ENCODE assay signal across 8 cellular contexts in the genomic region with DNA sequence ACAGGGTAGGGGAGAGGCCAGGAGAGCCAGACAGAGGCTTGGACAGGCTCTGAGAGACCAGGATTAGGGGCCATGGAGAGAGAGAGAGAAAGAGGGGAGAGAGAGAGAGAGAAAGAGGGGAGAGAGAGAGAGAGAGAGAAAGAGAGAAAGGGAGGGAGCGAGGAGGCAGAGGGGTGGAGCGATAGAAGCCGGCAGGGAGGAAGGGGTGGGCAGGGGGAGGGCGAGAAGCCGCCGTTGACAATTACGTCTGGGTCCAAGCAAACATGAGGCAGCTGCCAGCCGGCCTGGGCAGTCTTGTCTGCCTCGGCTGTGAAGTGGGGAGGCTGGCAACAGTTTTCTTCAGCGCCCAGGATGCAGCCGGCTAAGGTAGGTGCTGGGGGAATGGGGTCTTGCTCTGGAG. TPM values are rescaled to one million over a fixed set of nuclear protein-coding genes. Genes with fewer than 3 reads are reported as not detected.
DNase-seq lines count a peak whose midpoint lies in the region; ATAC-seq and TF ChIP-seq lines count a peak whose summit lies in the region.
"Had no signal": no experiment of that assay in that cellular context is flagged by ENCODE, and none has a peak within 500 bp of the region (broad histone marks: within the 10 kb centered on the region; RNA-seq: fewer than 3 reads in every experiment).

Gene KCNIP3 (plus strand): TSS at position 260 of the 400 bp plus-strand sequence. CDS start 92 bp downstream, at position 352.

- H3K79me2 ChIP-seq in hepatocyte (no peaks in the 10 kb centered on the region), smooth muscle cell (ENCODE audit: low read depth) (no peaks in the 10 kb centered on the region)

- H3K27me3 ChIP-seq in hepatocyte (no peaks in the 10 kb centered on the region), smooth muscle cell (ENCODE audit: low read depth) (no peaks in the 10 kb centered on the region)

- H3K9me2 ChIP-seq in hepatocyte (replicated peaks; ENCODE audit: insufficient read depth): no peaks in the 10 kb centered on the region

- no peaks in the 10 kb centered on the region for H3K36me3 ChIP-seq in hepatocyte (replicated peaks; ENCODE audit: insufficient read depth, low read depth)
- H3K36me3 ChIP-seq in smooth muscle cell (ENCODE audit: low read depth): no peaks in the 10 kb centered on the region

- H3K4me2 ChIP-seq in hepatocyte (peak within 1 kb of the TSS; percentile 77), smooth muscle cell (peak within 1 kb of the TSS; percentile 73)

- 11% methylated on average over 5 of the region's 11 CpGs for whole genome bisulfite sequencing in hepatocyte (ENCODE audit: low lambda C conversion rate, missing lambda C conversion rate)
- 38% methylated on average over 6 of the region's 11 CpGs for WGBS in smooth muscle cell (ENCODE audit: low lambda C conversion rate)

- H3K9me3 ChIP-seq in hepatocyte (ENCODE audit: low read depth) (no peaks in the 10 kb centered on the region), smooth muscle cell (replicated peaks; ENCODE audit: low read depth) (no peaks in the 10 kb centered on the region)

- H2AFZ ChIP-seq in hepatocyte (peak within 1 kb of the TSS; percentile 60), smooth muscle cell (ENCODE audit: low read depth) (no peak within 1 kb of the TSS)

- H4K20me1 ChIP-seq in hepatocyte (ENCODE audit: insufficient read depth, poor library complexity, severe bottlenecking): no peaks in the 10 kb centered on the region
- no peaks in the 10 kb centered on the region for H4K20me1 ChIP-seq in smooth muscle cell (ENCODE audit: low read depth)

- H3K4me3 ChIP-seq in hepatocyte (no peak within 1 kb of the TSS), smooth muscle cell (peak within 1 kb of the TSS; percentile 24)
- H3K4me3 ChIP-seq: SK-N-MC had no signal

- no peaks in the 10 kb centered on the region for H3F3A ChIP-seq in smooth muscle cell (ENCODE audit: low read depth)

- no peak within 1 kb of the TSS for H3K9ac ChIP-seq in smooth muscle cell (ENCODE audit: low read depth)

- H3K4me1 ChIP-seq in hepatocyte (ENCODE audit: insufficient read depth) (no peaks in the 10 kb centered on the region), smooth muscle cell (ENCODE audit: low read depth) (no peaks in the 10 kb centered on the region)

- TF ChIP-seq CTCF in hepatocyte (IDR thresholded peaks at IDR 0.05; ENCODE audit: poor library complexity) (no peak), smooth muscle cell (IDR thresholded peaks at IDR 0.05; ENCODE audit: borderline replicate concordance, insufficient read depth, poor library complexity, severe bottlenecking) (no peak), GM20000 (IDR thresholded peaks at IDR 0.05; ENCODE audit: extremely low read depth, missing control alignments) (no peak)

- H3K27ac ChIP-seq in hepatocyte: no peak within 1 kb of the TSS
- no peak within 1 kb of the TSS for H3K27ac ChIP-seq in smooth muscle cell (ENCODE audit: low read depth)
- H3K27ac ChIP-seq: SK-N-MC had no signal

- DNase-seq in NCI-H1105 (lab: John Stamatoyannopoulos, UW): peak; percentile 77
- DNase-seq in OCI-M1 (lab: John Stamatoyannopoulos, UW): peak; percentile 3
- DNase-seq in hepatocyte (ENCODE audit: low spot score): peak; percentile 66
- no peak for DNase-seq in smooth muscle cell (lab: John Stamatoyannopoulos, UW; ENCODE audit: unreplicated experiment)
- DNase-seq in GM20000 (ENCODE audit: low spot score): no peak
- no peak for DNase-seq in HK-2 (ENCODE audit: unreplicated experiment)

- no peak for ATAC-seq in GM19324 (IDR thresholded peaks at IDR 0.05; ENCODE audit: low FRiP score, unreplicated experiment)

RNA-seq across cellular contexts. Expression of gene KCNIP3, which starts in this region (rescaled TPM):
- total RNA-seq in hepatocyte: 2.1 and 6.1 TPM in 2 replicates
- 3.7 and 6.5 TPM in 2 replicates for polyA plus RNA-seq in hepatocyte
- total RNA-seq in smooth muscle cell: 1.1 and 2.0 TPM in 2 replicates
- polyA plus RNA-seq in smooth muscle cell: 7.6 TPM in 2 replicates

Comparison
In these comparisons a context has a peak if more than half of its experiments do, and no peak if none do; other contexts are left out.
1. DNase-seq: peak in NCI-H1105 (single experiment), OCI-M1 (single experiment) and hepatocyte (single experiment); none in smooth muscle cell (single experiment), GM20000 (single experiment) and HK-2 (single experiment).